Comparison of ENCODE assay signal across 8 cellular contexts in genomic region chr12:116277393-116278258, GRCh38. TPM values are rescaled to one million over a fixed set of nuclear protein-coding genes. Genes with fewer than 3 reads are reported as not detected.
DNase-seq lines count a peak whose midpoint lies in the region; ATAC-seq and TF ChIP-seq lines count a peak whose summit lies in the region.

Gene MED13L (minus strand): TSS chr12:116277693. CDS start chr12:116277131, 562 bp downstream.

- no peaks in the 10 kb centered on the region for H3K36me3 ChIP-seq in WERI-Rb-1
- no peaks in the 10 kb centered on the region for H3K36me3 ChIP-seq in breast epithelium
- H3K36me3 ChIP-seq in iPS-20b (ENCODE audit: insufficient read depth, low read depth, low read length) = no peaks in the 10 kb centered on the region

- ATAC-seq in GM18517 (IDR thresholded peaks at IDR 0.05; ENCODE audit: unreplicated experiment) (peak; percentile 63), HG03039 (IDR thresholded peaks at IDR 0.05; ENCODE audit: unreplicated experiment) (peak; percentile 79)

- TF ChIP-seq CTCF in 22Rv1 (IDR thresholded peaks at IDR 0.05) = peak; percentile 86
- TF ChIP-seq CTCF in WERI-Rb-1 (IDR thresholded peaks at IDR 0.05; ENCODE audit: low read depth, low read length) = 0 out of 2 replicates have a peak, but pooled peaks have one; percentile 18
- peak in 1 of 3 donors; percentile 41 for TF ChIP-seq CTCF in breast epithelium (IDR thresholded peaks at IDR 0.05)

- no peaks in the 10 kb centered on the region for H3K27me3 ChIP-seq in WERI-Rb-1 (ENCODE audit: insufficient read depth, low read depth, severe bottlenecking)
- H3K27me3 ChIP-seq in breast epithelium = no peaks in the 10 kb centered on the region
- H3K27me3 ChIP-seq in iPS-20b (ENCODE audit: insufficient read depth, low read length) = peaks cover 7% of the 10 kb centered on the region; the same call in 1 of the 2 replicates

- H3K9ac ChIP-seq in iPS-20b (ENCODE audit: low read depth, low read length) = peak within 1 kb of the TSS; percentile 93

- H3K9me3 ChIP-seq in WERI-Rb-1 (ENCODE audit: severe bottlenecking) (no peaks in the 10 kb centered on the region), breast epithelium (no peaks in the 10 kb centered on the region), iPS-20b (ENCODE audit: insufficient read depth, low read depth, low read length) (no peaks in the 10 kb centered on the region)

- no peak for TF ChIP-seq POLR2A in breast epithelium (IDR thresholded peaks at IDR 0.05)

- DNase-seq in NCI-H2171 (lab: John Stamatoyannopoulos, UW) (peak; percentile 88), WERI-Rb-1 (peak; percentile 85), breast epithelium (ENCODE audit: low spot score in 2 of 2) (peak; percentile 88 to 89)

- no peaks in the 10 kb centered on the region for H3K4me1 ChIP-seq in breast epithelium
- H3K4me1 ChIP-seq in iPS-20b (ENCODE audit: insufficient read depth, low read length) = peaks cover 19% of the 10 kb centered on the region

- peak within 1 kb of the TSS; percentile 94 for H3K4me3 ChIP-seq in WERI-Rb-1 (ENCODE audit: low read depth, low read length)
- peak within 1 kb of the TSS; percentile 70 to 98 (median 74) for H3K4me3 ChIP-seq in breast epithelium
- peak within 1 kb of the TSS; percentile 93 for H3K4me3 ChIP-seq in iPS-20b (ENCODE audit: low read length)
- peak within 1 kb of the TSS; percentile 56 to 83 (median 63) for H3K4me3 ChIP-seq in skin epidermis

- intact Hi-C loops in breast epithelium (cut with DNase I; ENCODE audit: low total_unique reads) = no loop called here

- H3K27ac ChIP-seq in 22Rv1 = peak within 1 kb of the TSS; percentile 81
- H3K27ac ChIP-seq in WERI-Rb-1 = peak within 1 kb of the TSS; percentile 69
- peak within 1 kb of the TSS; percentile 97 to 100 for H3K27ac ChIP-seq in breast epithelium
- no peak within 1 kb of the TSS for H3K27ac ChIP-seq in iPS-20b (ENCODE audit: low read length)
- peak within 1 kb of the TSS; percentile 81 to 99 (median 92) for H3K27ac ChIP-seq in skin epidermis

RNA-seq across cellular contexts. Expression of gene MED13L, which starts in this region (rescaled TPM):
- total RNA-seq in breast epithelium = 100 to 1,000 TPM; 248 to 387 (median 279) TPM
